In genomic region chr17:42111901-42112551, GRCh38 we compare ENCODE assay signal across 8 cellular contexts. TPM values are rescaled to one million over a fixed set of nuclear protein-coding genes. Genes with fewer than 3 reads are reported as not detected.
DNase-seq lines count a peak whose midpoint lies in the region; ATAC-seq lines count a peak whose summit lies in the region.

No MANE protein-coding gene starts in this region.

- DNase-seq in NCI-H510A treated with DMSO at 0.1 percent for 48 hours (lab: John Stamatoyannopoulos, UW): peak; percentile 38
- no peak for DNase-seq in NCI-H510A (lab: John Stamatoyannopoulos, UW)
- DNase-seq in Karpas-422: peak; percentile 59
- DNase-seq in kidney glomerular epithelial cell (lab: John Stamatoyannopoulos, UW): peak; percentile 36
- DNase-seq in stimulated activated naive CD8-positive, alpha-beta T cell treated with anti-CD3 and anti-CD28 coated beads, Interleukin-15, amount 100 ng/mL, for 72 hours: peak in 1 of 2 donors; percentile 21
- no peak for DNase-seq in NCI-H524 treated with DMSO at 0.1 percent for 48 hours (lab: John Stamatoyannopoulos, UW)
- DNase-seq in NCI-H82 treated with DMSO at 0.1 percent for 48 hours (lab: John Stamatoyannopoulos, UW; ENCODE audit: unreplicated experiment): no peak

- no peaks in the 10 kb centered on the region for H4K20me1 ChIP-seq in Karpas-422 (ENCODE audit: insufficient read depth, low read depth, low read length)

- peak; percentile 29 for ATAC-seq in stimulated activated naive CD8-positive, alpha-beta T cell treated with anti-CD3 and anti-CD28 coated beads, Interleukin-15, amount 100 ng/mL, for 72 hours

- no peaks in the 10 kb centered on the region for H3K9me3 ChIP-seq in Karpas-422 (ENCODE audit: low read length)

- H3K79me2 ChIP-seq in Karpas-422 (ENCODE audit: low read length): no peaks in the 10 kb centered on the region

- no peaks in the 10 kb centered on the region for H3K9me3 Mint-ChIP-seq in stimulated activated naive CD8-positive, alpha-beta T cell treated with anti-CD3 and anti-CD28 coated beads, Interleukin-15, amount 100 ng/mL, for 72 hours

- H3K27me3 ChIP-seq in Karpas-422 (ENCODE audit: low read length): no peaks in the 10 kb centered on the region

- H3K4me1 ChIP-seq in Karpas-422 (ENCODE audit: low read length): peaks cover 53% of the 10 kb centered on the region

- H3K36me3 ChIP-seq in Karpas-422 (ENCODE audit: insufficient read depth, low read length): no peaks in the 10 kb centered on the region

- peak overlapping the region; percentile 91 for H3K4me2 ChIP-seq in Karpas-422 (ENCODE audit: low read depth, low read length, poor library complexity, severe bottlenecking)

- no peaks in the 10 kb centered on the region for H3K9me2 ChIP-seq in Karpas-422 (replicated peaks; ENCODE audit: insufficient read depth, low read length)

- no peaks in the 10 kb centered on the region for H3K27me3 Mint-ChIP-seq in stimulated activated naive CD8-positive, alpha-beta T cell treated with anti-CD3 and anti-CD28 coated beads, Interleukin-15, amount 100 ng/mL, for 72 hours

- peaks cover 81% of the 10 kb centered on the region for H3K4me1 Mint-ChIP-seq in stimulated activated naive CD8-positive, alpha-beta T cell treated with anti-CD3 and anti-CD28 coated beads, Interleukin-15, amount 100 ng/mL, for 72 hours

- H3K27ac Mint-ChIP-seq in stimulated activated naive CD8-positive, alpha-beta T cell treated with anti-CD3 and anti-CD28 coated beads, Interleukin-15, amount 100 ng/mL, for 72 hours: peak overlapping the region; percentile 95 to 99

- H3K9ac ChIP-seq in Karpas-422 (ENCODE audit: low read length): peak overlapping the region; percentile 83

- H2AFZ ChIP-seq in Karpas-422 (ENCODE audit: low read length): no peak overlapping the region

- H3K4me3 ChIP-seq in Karpas-422 (ENCODE audit: low read length): peak overlapping the region; percentile 77

- H3K27ac ChIP-seq in Karpas-422 (ENCODE audit: low read length): peak overlapping the region; percentile 72
- peak overlapping the region; percentile 85 for H3K27ac ChIP-seq in angular gyrus (ENCODE audit: low read depth, low read length)

- H3K4me3 Mint-ChIP-seq in stimulated activated naive CD8-positive, alpha-beta T cell treated with anti-CD3 and anti-CD28 coated beads, Interleukin-15, amount 100 ng/mL, for 72 hours: peak overlapping the region; percentile 87 to 94

RNA-seq across cellular contexts. Expression of gene DHX58, which starts 0.5 kb away (rescaled TPM):
- 12.6 and 20.3 TPM in 2 replicates for total RNA-seq in Karpas-422 (2014; rRNA removed; shearing (Covaris generic); ENCODE audit: low replicate concordance)

RNA-seq across cellular contexts. Expression of gene KAT2A, which starts 9.1 kb away (rescaled TPM):
- 26.7 and 34.6 TPM in 2 replicates for total RNA-seq in Karpas-422 (2014; rRNA removed; shearing (Covaris generic); ENCODE audit: low replicate concordance)

RNA-seq across cellular contexts. Expression of gene HSPB9, which starts 10.6 kb away (rescaled TPM):
- total RNA-seq in Karpas-422 (2014; rRNA removed; shearing (Covaris generic); ENCODE audit: low replicate concordance): 0.29 and 0.37 TPM in 2 replicates

RNA-seq across cellular contexts. Expression of gene ZNF385C, which starts 13.8 kb away (rescaled TPM):
- total RNA-seq in Karpas-422 (2014; rRNA removed; shearing (Covaris generic); ENCODE audit: low replicate concordance): not detected in 2 replicates

RNA-seq across cellular contexts. Expression of gene RAB5C, which starts 42.8 kb away (rescaled TPM):
- 56.9 and 59.5 TPM in 2 replicates for total RNA-seq in Karpas-422 (2014; rRNA removed; shearing (Covaris generic); ENCODE audit: low replicate concordance)

Comparison
In these comparisons a context has a peak if more than half of its experiments do, and no peak if none do; other contexts are left out.
1. DNase-seq: peak in NCI-H510A treated with DMSO at 0.1 percent for 48 hours (single experiment), Karpas-422 (single experiment) and kidney glomerular epithelial cell (single experiment); none in NCI-H510A (single experiment), NCI-H524 treated with DMSO at 0.1 percent for 48 hours (single experiment) and NCI-H82 treated with DMSO at 0.1 percent for 48 hours (single experiment).